Comparison of ENCODE assay signal across 17 cellular contexts in the genomic region with DNA sequence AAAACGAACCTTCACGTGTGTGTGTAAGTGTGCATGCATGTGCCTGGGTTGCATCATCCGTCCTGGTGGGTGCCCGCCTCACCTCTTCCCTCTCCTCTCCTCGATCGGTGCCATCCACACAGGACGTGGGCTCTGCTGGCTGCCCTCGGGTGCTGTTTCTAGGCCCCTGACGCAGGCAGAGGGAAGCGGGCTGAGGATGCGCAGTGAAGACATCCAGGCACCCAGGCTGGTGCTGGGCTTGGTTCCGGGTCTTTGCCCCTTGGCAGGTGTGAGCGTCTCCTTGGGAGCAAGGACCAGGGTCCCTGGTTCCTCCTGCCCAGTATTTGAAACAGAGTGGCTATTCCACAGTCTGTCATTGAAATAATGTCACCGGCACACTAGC. TPM values are rescaled to one million over a fixed set of nuclear protein-coding genes. Genes with fewer than 3 reads are reported as not detected.
DNase-seq lines count a peak whose midpoint lies in the region; ATAC-seq, FAIRE-seq and TF ChIP-seq lines count a peak whose summit lies in the region.
"Had no signal": no experiment of that assay in that cellular context is flagged by ENCODE, and none has a peak within 500 bp of the region (broad histone marks: within the 10 kb centered on the region; RNA-seq: fewer than 3 reads in every experiment).

No MANE protein-coding gene starts in this region.

- H3K36me3 ChIP-seq in bronchial epithelial cell (ENCODE audit: control insufficient read depth, insufficient read depth, low read length) = no peaks in the 10 kb centered on the region
- no peaks in the 10 kb centered on the region for H3K36me3 ChIP-seq in muscle layer of duodenum (ENCODE audit: control insufficient read depth in 1 of 2, insufficient read depth in 2 of 2, low read length in 2 of 2)
- H3K36me3 ChIP-seq: cardiac muscle cell had no signal

- no peak for DNase-seq in activated CD4-positive, alpha-beta memory T cell treated with anti-CD3 and anti-CD28 coated beads, Interleukin-2, amount 10 ng/mL, durations not matched to agents 7 days and 5 days
- no peak for DNase-seq in activated CD4-positive, alpha-beta memory T cell treated with anti-CD3 and anti-CD28 coated beads for 36 hours
- DNase-seq in bronchial epithelial cell (ENCODE audit: low read depth) = no peak
- DNase-seq in 8988T = no peak
- DNase-seq in foreskin fibroblast = no peak
- DNase-seq: HFFc6, MV-4-11, NCI-H2171 treated with DMSO at 0.1 percent for 48 hours, PC-3 had no signal

- no peak for ATAC-seq in GM18511 (IDR thresholded peaks at IDR 0.05; ENCODE audit: unreplicated experiment)
- ATAC-seq: PC-3 had no signal

- no peaks in the 10 kb centered on the region for H3K4me1 ChIP-seq in muscle layer of duodenum (ENCODE audit: control insufficient read depth in 1 of 2, insufficient read depth in 2 of 2, low read length in 2 of 2)

- H3K27ac ChIP-seq in muscle layer of duodenum (ENCODE audit: low read length) (no peak overlapping the region), temporal lobe (ENCODE audit: low read depth, low read length) (peak overlapping the region; percentile 65)
- H3K27ac ChIP-seq: cardiac muscle cell had no signal

- H3K4me3 ChIP-seq in bronchial epithelial cell (ENCODE audit: low read depth, low read length) (no peak overlapping the region), muscle layer of duodenum (ENCODE audit: low read depth in 1 of 2, low read length in 2 of 2) (peak overlapping the region; percentile 4 to 26), foreskin fibroblast (ENCODE audit: low read depth in 1 of 2, low read length in 2 of 2) (no peak overlapping the region)
- H3K4me3 ChIP-seq: cardiac muscle cell had no signal

- peak; percentile 97 for FAIRE-seq in bronchial epithelial cell (lab: Jason Lieb, UNC)
- FAIRE-seq: A204.1 had no signal

- H3K9me3 Mint-ChIP-seq in activated CD4-positive, alpha-beta memory T cell treated with anti-CD3 and anti-CD28 coated beads, Interleukin-2, amount 10 ng/mL, durations not matched to agents 7 days and 5 days = no peaks in the 10 kb centered on the region
- no peaks in the 10 kb centered on the region for H3K9me3 Mint-ChIP-seq in activated CD4-positive, alpha-beta memory T cell treated with anti-CD3 and anti-CD28 coated beads for 36 hours
- H3K9me3 Mint-ChIP-seq: activated T-helper 1 cell treated with anti-CD3 and anti-CD28 coated beads, Interleukin-12 subunit alpha, Interleukin-12 subunit beta, Interleukin-2, Interleukin-4 antibody, amounts not matched to agents 30 ng/mL and 10 ng/mL and 1 ng/mL, durations not matched to agents 14 hours and 24 hours and 36 hours; HFFc6; memory B cell had no signal

- CTCF ChIA-PET in activated CD4-positive, alpha-beta memory T cell treated with anti-CD3 and anti-CD28 coated beads, Interleukin-2, amount 10 ng/mL, durations not matched to agents 7 days and 5 days (lab: Charles Lee) = interaction anchor here (1.5 kb wide), 1 partner anchor 49 kb away, joined by 5 read pairs; no protein-coding TSS in a partner anchor
- CTCF ChIA-PET in activated CD4-positive, alpha-beta memory T cell treated with anti-CD3 and anti-CD28 coated beads for 36 hours (lab: Charles Lee) = no interaction called here

- H3K27me3 Mint-ChIP-seq in activated CD4-positive, alpha-beta memory T cell treated with anti-CD3 and anti-CD28 coated beads, Interleukin-2, amount 10 ng/mL, durations not matched to agents 7 days and 5 days = no peaks in the 10 kb centered on the region
- no peaks in the 10 kb centered on the region for H3K27me3 Mint-ChIP-seq in activated CD4-positive, alpha-beta memory T cell treated with anti-CD3 and anti-CD28 coated beads for 36 hours
- H3K27me3 Mint-ChIP-seq: activated CD4-positive, alpha-beta T cell treated with anti-CD3 and anti-CD28 coated beads for 36 hours; memory B cell had no signal

- H3K36me3 Mint-ChIP-seq in activated CD4-positive, alpha-beta memory T cell treated with anti-CD3 and anti-CD28 coated beads, Interleukin-2, amount 10 ng/mL, durations not matched to agents 7 days and 5 days (ENCODE audit: low read depth) = no peaks in the 10 kb centered on the region
- no peaks in the 10 kb centered on the region for H3K36me3 Mint-ChIP-seq in activated CD4-positive, alpha-beta memory T cell treated with anti-CD3 and anti-CD28 coated beads for 36 hours
- H3K36me3 Mint-ChIP-seq: memory B cell had no signal

- H3K4me1 Mint-ChIP-seq in activated CD4-positive, alpha-beta memory T cell treated with anti-CD3 and anti-CD28 coated beads, Interleukin-2, amount 10 ng/mL, durations not matched to agents 7 days and 5 days = peaks cover 6% of the 10 kb centered on the region
- H3K4me1 Mint-ChIP-seq in activated CD4-positive, alpha-beta memory T cell treated with anti-CD3 and anti-CD28 coated beads for 36 hours (ENCODE audit: low read depth) = peaks cover 6% of the 10 kb centered on the region

- no peaks in the 10 kb centered on the region for H3K9me3 ChIP-seq in muscle layer of duodenum (ENCODE audit: control insufficient read depth in 1 of 2, low read length in 2 of 2)

- intact Hi-C loops in activated CD4-positive, alpha-beta memory T cell treated with anti-CD3 and anti-CD28 coated beads for 36 hours (cut with micrococcal nuclease) = no loop called here

- TF ChIP-seq CTCF in bronchial epithelial cell (IDR thresholded peaks at IDR 0.05; ENCODE audit: insufficient read depth, low read length, severe bottlenecking) = no peak
- TF ChIP-seq CTCF in foreskin fibroblast (IDR thresholded peaks at IDR 0.05; ENCODE audit: low read depth, low read length) = no peak

- H3K27me3 ChIP-seq in bronchial epithelial cell (ENCODE audit: control insufficient read depth, insufficient read depth, low read length) = no peaks in the 10 kb centered on the region
- no peaks in the 10 kb centered on the region for H3K27me3 ChIP-seq in muscle layer of duodenum (ENCODE audit: low read depth, low read length)

- peak overlapping the region; percentile 51 for H3K4me3 Mint-ChIP-seq in activated CD4-positive, alpha-beta memory T cell treated with anti-CD3 and anti-CD28 coated beads, Interleukin-2, amount 10 ng/mL, durations not matched to agents 7 days and 5 days
- no peak overlapping the region for H3K4me3 Mint-ChIP-seq in activated CD4-positive, alpha-beta memory T cell treated with anti-CD3 and anti-CD28 coated beads for 36 hours
- H3K4me3 Mint-ChIP-seq: activated CD4-positive, alpha-beta T cell treated with anti-CD3 and anti-CD28 coated beads for 36 hours; activated T-helper 1 cell treated with anti-CD3 and anti-CD28 coated beads, Interleukin-12 subunit alpha, Interleukin-12 subunit beta, Interleukin-2, Interleukin-4 antibody, amounts not matched to agents 30 ng/mL and 10 ng/mL and 1 ng/mL, durations not matched to agents 14 hours and 24 hours and 36 hours; HFFc6; memory B cell had no signal

- no peak overlapping the region for H3K27ac Mint-ChIP-seq in activated CD4-positive, alpha-beta memory T cell treated with anti-CD3 and anti-CD28 coated beads, Interleukin-2, amount 10 ng/mL, durations not matched to agents 7 days and 5 days
- no peak overlapping the region for H3K27ac Mint-ChIP-seq in activated CD4-positive, alpha-beta memory T cell treated with anti-CD3 and anti-CD28 coated beads for 36 hours
- H3K27ac Mint-ChIP-seq: activated T-helper 1 cell treated with anti-CD3 and anti-CD28 coated beads, Interleukin-12 subunit alpha, Interleukin-12 subunit beta, Interleukin-2, Interleukin-4 antibody, amounts not matched to agents 30 ng/mL and 10 ng/mL and 1 ng/mL, durations not matched to agents 14 hours and 24 hours and 36 hours; memory B cell had no signal

- POLR2A ChIA-PET in activated CD4-positive, alpha-beta memory T cell treated with anti-CD3 and anti-CD28 coated beads, Interleukin-2, amount 10 ng/mL, durations not matched to agents 7 days and 5 days (lab: Charles Lee) = interaction anchor here (1.3 to 1.5 kb wide), 2 partner anchors 45 to 133 kb away, joined by 7 to 8 read pairs; partner anchors contain the start of genes CENPO and PTRHD1
- POLR2A ChIA-PET in activated CD4-positive, alpha-beta memory T cell treated with anti-CD3 and anti-CD28 coated beads for 36 hours (lab: Charles Lee) = no interaction called here

RNA-seq across cellular contexts. Expression of gene ADCY3, which starts 6.2 kb away (rescaled TPM):
- 10 to 100 TPM; 55.6 to 58.5 TPM for total RNA-seq in activated CD4-positive, alpha-beta memory T cell treated with anti-CD3 and anti-CD28 coated beads, Interleukin-2, amount 10 ng/mL, durations not matched to agents 7 days and 5 days
- 10 to 100 TPM; 68.7 to 71.7 TPM for total RNA-seq in activated CD4-positive, alpha-beta memory T cell treated with anti-CD3 and anti-CD28 coated beads for 36 hours
- total RNA-seq in bronchial epithelial cell (31.1 and 36.0 TPM in 2 replicates), temporal lobe (25.8 TPM)

RNA-seq across cellular contexts. Expression of gene DNAJC27, which starts 45.5 kb away (rescaled TPM):
- total RNA-seq in activated CD4-positive, alpha-beta memory T cell treated with anti-CD3 and anti-CD28 coated beads, Interleukin-2, amount 10 ng/mL, durations not matched to agents 7 days and 5 days = 1 to 10 TPM; 7.6 to 8.1 TPM
- total RNA-seq in activated CD4-positive, alpha-beta memory T cell treated with anti-CD3 and anti-CD28 coated beads for 36 hours = 1 to 10 TPM; 5.5 to 6.9 TPM
- 5.3 and 7.2 TPM in 2 replicates for total RNA-seq in bronchial epithelial cell
- total RNA-seq in temporal lobe = 8.9 TPM

Comparison
In these comparisons a context has a peak if more than half of its experiments do, and no peak if none do; other contexts are left out.
1. H3K4me3 ChIP-seq: peak in muscle layer of duodenum (2 of 2); none in bronchial epithelial cell (single experiment) and foreskin fibroblast (0 of 2).